In genomic region chr3:178275793-178276192, GRCh38 we compare ENCODE assay signal across 28 cellular contexts.
DNase-seq lines count a peak whose midpoint lies in the region; ATAC-seq, FAIRE-seq and TF ChIP-seq lines count a peak whose summit lies in the region.
"Had no signal": no experiment of that assay in that cellular context is flagged by ENCODE, and none has a peak within 500 bp of the region (broad histone marks: within the 10 kb centered on the region; RNA-seq: fewer than 3 reads in every experiment).

No MANE protein-coding gene starts in this region.

- no peak overlapping the region for H3K14ac ChIP-seq in mesenchymal stem cell (ENCODE audit: low read length in 2 of 2)

- peaks cover 22% of the 10 kb centered on the region for H3K4me1 Mint-ChIP-seq in MCF 10A (ENCODE audit: insufficient read depth, unreplicated experiment)
- H3K4me1 Mint-ChIP-seq: activated CD4-positive, alpha-beta T cell treated with anti-CD3 and anti-CD28 coated beads, Interleukin-2, amount 10 ng/mL, durations not matched to agents 24 days and 14 days; stimulated activated naive B cell treated with anti-CD40 and anti-IgM and Interleukin-4, amounts not matched to agents 10 μg/mL and 1 μg/mL and 100 μg/mL, for 72 hours had no signal

- no peak overlapping the region for H2AK5ac ChIP-seq in mesenchymal stem cell (ENCODE audit: low read length, severe bottlenecking)

- H3K4me2 ChIP-seq in mammary epithelial cell (ENCODE audit: insufficient read depth, low read depth, low read length) (no peak overlapping the region), K562 (ENCODE audit: insufficient read depth, low read length) (no peak overlapping the region), mesenchymal stem cell (ENCODE audit: low read length, poor library complexity, severe bottlenecking) (no peak overlapping the region)

- peaks cover 13% of the 10 kb centered on the region for H3K9me3 ChIP-seq in mammary epithelial cell (replicated peaks; ENCODE audit: insufficient read depth, low read length)
- H3K9me3 ChIP-seq in K562 (replicated peaks; ENCODE audit: control insufficient read depth, insufficient read depth, low read depth, low read length) = no peaks in the 10 kb centered on the region; the same call in 1 of the 2 replicates
- H3K9me3 ChIP-seq in mesenchymal stem cell (ENCODE audit: control insufficient read depth, low read length) = peaks cover 38% of the 10 kb centered on the region
- H3K9me3 ChIP-seq in tibial nerve = peaks cover 0 to 30% (median 3%) of the 10 kb centered on the region in 4 donors
- H3K9me3 ChIP-seq: BE2C, vagina had no signal

- H4K91ac ChIP-seq in mesenchymal stem cell (ENCODE audit: low read length) = no peak overlapping the region

- no peaks in the 10 kb centered on the region for H3K36me3 Mint-ChIP-seq in MCF 10A (ENCODE audit: insufficient read depth, unreplicated experiment)

- dilution Hi-C loops in mammary epithelial cell (cut with HindIII; ENCODE audit: low sequenced_read_pairs) = no loop called here

- H3K27me3 Mint-ChIP-seq in MCF 10A (ENCODE audit: insufficient read depth, unreplicated experiment) = no peaks in the 10 kb centered on the region
- H3K27me3 Mint-ChIP-seq: activated CD4-positive, alpha-beta T cell treated with anti-CD3 and anti-CD28 coated beads, Interleukin-2, amount 10 ng/mL, durations not matched to agents 24 days and 14 days; stimulated activated naive B cell treated with anti-CD40 and anti-IgM and Interleukin-4, amounts not matched to agents 10 μg/mL and 1 μg/mL and 100 μg/mL, for 72 hours had no signal

- DNase-seq in MCF 10A (ENCODE audit: unreplicated experiment) (no peak), mammary epithelial cell (no peak), K562 (ENCODE audit: extremely low read depth in 1 of 4, low spot score in 3 of 4) (no peak), mesenchymal stem cell (peak; percentile 34), C1 segment of cervical spinal cord (lab: John Stamatoyannopoulos, UW) (no peak), medulla oblongata (ENCODE audit: extremely low spot score) (no peak), NCI-H2107 (lab: John Stamatoyannopoulos, UW) (no peak), tibial nerve (ENCODE audit: low spot score in 2 of 2) (no peak)
- DNase-seq: activated CD4-positive, alpha-beta T cell treated with anti-CD3 and anti-CD28 coated beads, Interleukin-2, amount 10 ng/mL, durations not matched to agents 24 days and 14 days; activated naive CD4-positive, alpha-beta T cell treated with Interleukin-2 at 50 U/mL for 16 hours; activated T-cell treated with anti-CD3 and anti-CD28 coated beads, Interleukin-2, amount 50 U/mL, for 72 hours; amniotic stem cell; BE2C; effector CD4-positive, alpha-beta T cell; erythroblast; GDM1; NCI-H146; NCI-H510A treated with DMSO at 0.1 percent for 48 hours; SHP77 treated with DMSO at 0.1 percent for 48 hours; sigmoid colon; stimulated activated CD4-positive, alpha-beta T cell treated with anti-CD3 and anti-CD28 coated beads, Interleukin-15, amount 100 ng/mL, for 24 hours; stimulated activated naive B cell treated with anti-CD40 and anti-IgM and Interleukin-4, amounts not matched to agents 10 μg/mL and 1 μg/mL and 100 μg/mL, for 72 hours; WERI-Rb-1 had no signal

- no peak for ATAC-seq in K562
- ATAC-seq: activated T-cell treated with anti-CD3 and anti-CD28 coated beads, Interleukin-2, amount 50 U/mL, for 72 hours; Panc1; stimulated activated naive B cell treated with anti-CD40 and anti-IgM and Interleukin-4, amounts not matched to agents 10 μg/mL and 1 μg/mL and 100 μg/mL, for 72 hours had no signal

- TF ChIP-seq POLR2A in K562 (conservative IDR thresholded peaks at IDR 0.05) = no peak
- no peak for TF ChIP-seq POLR2A in tibial nerve (IDR thresholded peaks at IDR 0.05)

- CTCF ChIA-PET in MCF 10A (lab: Yijun Ruan, JAX) = interaction anchor here (0.6 kb wide), 1 partner anchor 1079 kb away, joined by 4 read pairs; no protein-coding TSS in a partner anchor
- CTCF ChIA-PET in mammary epithelial cell (lab: Charles Lee; ENCODE audit: low non-redundant PET) = no interaction called here
- CTCF ChIA-PET in K562 (lab: Yijun Ruan, JAX; ENCODE audit: low intra/inter-chr PET ratio) = no interaction called here

- TF ChIP-seq CTCF in MCF 10A (IDR thresholded peaks at IDR 0.05; ENCODE audit: unreplicated experiment) = no peak
- no peak for TF ChIP-seq CTCF in mammary epithelial cell (conservative IDR thresholded peaks at IDR 0.05 in 1 of 2, IDR thresholded peaks at IDR 0.05 in 1 of 2; ENCODE audit: extremely low read depth in 1 of 2, insufficient read depth in 1 of 2, low read depth in 1 of 2, low read length in 2 of 2)
- no peak for TF ChIP-seq CTCF in K562 (IDR thresholded peaks at IDR 0.05 in 2 of 3, conservative IDR thresholded peaks at IDR 0.05 in 1 of 3; ENCODE audit: insufficient read depth in 2 of 3, low read depth in 1 of 3, low read length in 3 of 3)
- no peak for TF ChIP-seq CTCF in tibial nerve (IDR thresholded peaks at IDR 0.05)

- H3K27me3 ChIP-seq in mammary epithelial cell (ENCODE audit: insufficient read depth, low read length) (no peaks in the 10 kb centered on the region), K562 (ENCODE audit: control insufficient read depth in 2 of 2, insufficient read depth in 2 of 2, low read length in 2 of 2) (no peaks in the 10 kb centered on the region), mesenchymal stem cell (ENCODE audit: control insufficient read depth in 1 of 2, insufficient read depth in 1 of 2, low read length in 2 of 2) (no peaks in the 10 kb centered on the region), tibial nerve (no peaks in the 10 kb centered on the region)
- H3K27me3 ChIP-seq: BE2C, breast epithelium, sigmoid colon, vagina had no signal

- no peaks in the 10 kb centered on the region for H4K20me1 ChIP-seq in mammary epithelial cell (ENCODE audit: insufficient read depth, low read length)
- no peaks in the 10 kb centered on the region for H4K20me1 ChIP-seq in K562 (replicated peaks; ENCODE audit: control insufficient read depth, insufficient read depth, low read length)

- BruUV-seq in MCF 10A (replicated peaks; lab: Mats Ljungman, UMichigan) = no TSS peak
- BruUV-seq in mammary epithelial cell (replicated peaks; lab: Mats Ljungman, UMichigan) = no TSS peak
- BruUV-seq in K562 (replicated peaks; lab: Mats Ljungman, UMichigan) = no TSS peak

- H3K4me1 ChIP-seq in mammary epithelial cell (ENCODE audit: insufficient read depth, low read length) (no peaks in the 10 kb centered on the region), K562 (replicated peaks in 1 of 2; ENCODE audit: control insufficient read depth in 2 of 2, insufficient read depth in 2 of 2, low read length in 2 of 2) (no peaks in the 10 kb centered on the region), mesenchymal stem cell (ENCODE audit: control insufficient read depth, insufficient read depth, low read depth, low read length) (no peaks in the 10 kb centered on the region), tibial nerve (no peaks in the 10 kb centered on the region)
- H3K4me1 ChIP-seq: BE2C, breast epithelium, sigmoid colon had no signal

- no peak overlapping the region for H4K8ac ChIP-seq in mesenchymal stem cell (ENCODE audit: low read length)

- H3K9me1 ChIP-seq in K562 (ENCODE audit: control insufficient read depth, insufficient read depth, low read length) = no peaks in the 10 kb centered on the region

- H3K18ac ChIP-seq in mesenchymal stem cell (ENCODE audit: low read depth in 1 of 2, low read length in 2 of 2) = no peak overlapping the region

- no peak overlapping the region for H2BK15ac ChIP-seq in mesenchymal stem cell (ENCODE audit: low read depth, poor library complexity, severe bottlenecking)

- H3K79me1 ChIP-seq in mesenchymal stem cell (replicated peaks; ENCODE audit: low read length, poor library complexity, severe bottlenecking) = no peaks in the 10 kb centered on the region

- no peak overlapping the region for H3K4ac ChIP-seq in mesenchymal stem cell (ENCODE audit: low read depth in 1 of 2, low read length in 2 of 2)

- no peak overlapping the region for H3K4me3 ChIP-seq in mammary epithelial cell (replicated peaks in 1 of 3; ENCODE audit: insufficient read depth in 1 of 3, low read depth in 2 of 3, low read length in 3 of 3)
- H3K4me3 ChIP-seq in K562 = no peak overlapping the region
- no peak overlapping the region for H3K4me3 ChIP-seq in mesenchymal stem cell (ENCODE audit: insufficient read depth in 1 of 2, low read depth in 1 of 2, low read length in 2 of 2)
- H3K4me3 ChIP-seq in tibial nerve = no peak overlapping the region
- H3K4me3 ChIP-seq: breast epithelium, sigmoid colon, vagina had no signal

- no peak overlapping the region for H3K4me3 Mint-ChIP-seq in MCF 10A (ENCODE audit: unreplicated experiment)
- H3K4me3 Mint-ChIP-seq: activated CD4-positive, alpha-beta T cell treated with anti-CD3 and anti-CD28 coated beads, Interleukin-2, amount 10 ng/mL, durations not matched to agents 24 days and 14 days; activated T-cell treated with anti-CD3 and anti-CD28 coated beads, Interleukin-2, amount 50 U/mL, for 72 hours; stimulated activated naive B cell treated with anti-CD40 and anti-IgM and Interleukin-4, amounts not matched to agents 10 μg/mL and 1 μg/mL and 100 μg/mL, for 72 hours had no signal

- H3K23ac ChIP-seq in mesenchymal stem cell (ENCODE audit: low read length in 2 of 2) = no peak overlapping the region

- TF ChIP-seq EP300 in K562 (IDR thresholded peaks at IDR 0.05; ENCODE audit: low read length) (no peak), tibial nerve (IDR thresholded peaks at IDR 0.05) (no peak)

- H3K27ac Mint-ChIP-seq in MCF 10A (ENCODE audit: low read depth, unreplicated experiment) = peak overlapping the region; percentile 71
- H3K27ac Mint-ChIP-seq: activated CD4-positive, alpha-beta T cell treated with anti-CD3 and anti-CD28 coated beads, Interleukin-2, amount 10 ng/mL, durations not matched to agents 24 days and 14 days; activated T-cell treated with anti-CD3 and anti-CD28 coated beads, Interleukin-2, amount 50 U/mL, for 72 hours; stimulated activated naive B cell treated with anti-CD40 and anti-IgM and Interleukin-4, amounts not matched to agents 10 μg/mL and 1 μg/mL and 100 μg/mL, for 72 hours had no signal

- no peak overlapping the region for H2BK5ac ChIP-seq in mesenchymal stem cell (ENCODE audit: low read depth, low read length, poor library complexity, severe bottlenecking)

- H2AFZ ChIP-seq in mammary epithelial cell (ENCODE audit: low read depth, low read length) = no peak overlapping the region
- H2AFZ ChIP-seq in K562 (ENCODE audit: low read depth, low read length) = peak overlapping the region; percentile 22; the same call in 1 of the 2 replicates
- no peak overlapping the region for H2AFZ ChIP-seq in mesenchymal stem cell (ENCODE audit: low read depth, low read length)

- no peak for TF ChIP-seq RAD21 in K562 (CRISPR knock-in tag; conservative IDR thresholded peaks at IDR 0.05 in 1 of 2, IDR thresholded peaks at IDR 0.05 in 1 of 2)

- no peaks in the 10 kb centered on the region for H3K79me2 ChIP-seq in mammary epithelial cell (ENCODE audit: insufficient read depth, low read length)
- no peaks in the 10 kb centered on the region for H3K79me2 ChIP-seq in K562 (ENCODE audit: control insufficient read depth, insufficient read depth, low read length)

- H3K27ac ChIP-seq in mammary epithelial cell (ENCODE audit: insufficient read depth, low read depth, low read length) = no peak overlapping the region
- H3K27ac ChIP-seq in K562 (ENCODE audit: extremely low read depth, low read depth, low read length) = no peak overlapping the region
- H3K27ac ChIP-seq in mesenchymal stem cell (ENCODE audit: low read length, poor library complexity, severe bottlenecking) = no peak overlapping the region
- no peak overlapping the region for H3K27ac ChIP-seq in tibial nerve
- H3K27ac ChIP-seq: breast epithelium, sigmoid colon, vagina, WERI-Rb-1 had no signal

- H2BK120ac ChIP-seq in mesenchymal stem cell (ENCODE audit: low read depth, low read length) = no peak overlapping the region

- H2BK12ac ChIP-seq in mesenchymal stem cell (ENCODE audit: low read length in 2 of 2) = no peak overlapping the region

- H3K9me3 Mint-ChIP-seq in MCF 10A (ENCODE audit: unreplicated experiment) = peaks cover 33% of the 10 kb centered on the region

- no peak for FAIRE-seq in K562 (lab: Jason Lieb, UNC)
- FAIRE-seq: frontal cortex, GM18507 had no signal

- in situ Hi-C loops in mammary epithelial cell (cut with MboI; ENCODE audit: low sequenced_read_pairs in 2 of 2) = no loop called here
- in situ Hi-C loops in K562 (cut with MboI) = no loop called here

- H3K9ac ChIP-seq in mammary epithelial cell (ENCODE audit: insufficient read depth, low read length) (no peak overlapping the region), K562 (ENCODE audit: insufficient read depth in 1 of 2, low read depth in 2 of 2, low read length in 2 of 2) (no peak overlapping the region), mesenchymal stem cell (ENCODE audit: low read length) (no peak overlapping the region)

- WGBS in mammary epithelial cell (ENCODE audit: low coverage, missing lambda C conversion rate) = 6% methylated on average over 2 of the region's 2 CpGs
- 35% methylated on average over 2 of the region's 2 CpGs for WGBS in K562 (ENCODE audit: insufficient coverage, low coverage, missing lambda C conversion rate)
- WGBS in mesenchymal stem cell = 75% methylated on average over 2 of the region's 2 CpGs
- 55 to 62% methylated on average over 2 of the region's 2 CpGs for WGBS in tibial nerve, 2 donors

- intact Hi-C loops in MCF 10A (cut with micrococcal nuclease) = no loop called here
- intact Hi-C loops in mammary epithelial cell (cut with micrococcal nuclease) = no loop called here
- intact Hi-C loops in K562 (cut with micrococcal nuclease) = no loop called here

- POLR2A ChIA-PET in MCF 10A (lab: Yijun Ruan, JAX) (interaction anchor here (0.6 to 8.6 kb wide), 6 partner anchors 39 to 424 kb away, joined by 3 to 61 read pairs (median 6); no protein-coding TSS in a partner anchor), K562 (lab: Yijun Ruan, JAX) (no interaction called here)

- H3K36me3 ChIP-seq in mammary epithelial cell (ENCODE audit: insufficient read depth, low read length) (no peaks in the 10 kb centered on the region), K562 (ENCODE audit: control insufficient read depth, insufficient read depth, low read length) (no peaks in the 10 kb centered on the region), mesenchymal stem cell (ENCODE audit: control insufficient read depth in 1 of 2, insufficient read depth in 2 of 2, low read depth in 1 of 2, low read length in 2 of 2) (no peaks in the 10 kb centered on the region), tibial nerve (no peaks in the 10 kb centered on the region)
- H3K36me3 ChIP-seq: BE2C, breast epithelium, sigmoid colon, vagina, WERI-Rb-1 had no signal
